Comparison of ENCODE assay signal across 8 cellular contexts in genomic region chr5:16550316-16550952, GRCh38.
A peak's percentile ranks its signal among the peaks of the same experiment; 100 is the strongest.
DNase-seq lines count a peak whose midpoint lies in the region; ATAC-seq and TF ChIP-seq lines count a peak whose summit lies in the region.

No MANE protein-coding gene starts in this region.

- H3K27ac ChIP-seq in CD4-positive, alpha-beta memory T cell (ENCODE audit: low read depth, low read length): no peak overlapping the region
- H3K27ac ChIP-seq in thoracic aorta: no peak overlapping the region

- H3K4me3 Mint-ChIP-seq in CD4-positive, alpha-beta memory T cell: no peak overlapping the region

- no peaks in the 10 kb centered on the region for H3K36me3 ChIP-seq in CD4-positive, alpha-beta memory T cell (ENCODE audit: insufficient read depth, low read length)
- no peaks in the 10 kb centered on the region for H3K36me3 ChIP-seq in thoracic aorta

- H3K27me3 ChIP-seq in CD4-positive, alpha-beta memory T cell (ENCODE audit: insufficient read depth, low read length): no peaks in the 10 kb centered on the region
- H3K27me3 ChIP-seq in thoracic aorta (replicated peaks; ENCODE audit: insufficient read depth): no peaks in the 10 kb centered on the region

- no peak overlapping the region for H3K27ac Mint-ChIP-seq in CD4-positive, alpha-beta memory T cell

- peak in 4 of 5 donors; percentile 13 to 17 (median 14) for DNase-seq in CD4-positive, alpha-beta memory T cell
- DNase-seq in NCI-H446 treated with DMSO at 0.1 percent for 48 hours (lab: John Stamatoyannopoulos, UW): peak; percentile 50
- peak; percentile 49 to 57 for DNase-seq in activated T-cell treated with anti-CD3 and anti-CD28 coated beads, Interleukin-2, amount 50 U/mL, for 48 hours
- DNase-seq in iris pigment epithelial cell (ENCODE audit: low read depth): peak; percentile 69
- DNase-seq in thoracic aorta (ENCODE audit: low spot score): no peak
- no peak for DNase-seq in midbrain (lab: John Stamatoyannopoulos, UW)

- TF ChIP-seq CTCF in thoracic aorta (IDR thresholded peaks at IDR 0.05): peak; percentile 30

- intact Hi-C loops in CD4-positive, alpha-beta memory T cell (cut with micrococcal nuclease): loop anchor here (5.0 kb wide), 1 partner anchor 58 kb away; no protein-coding TSS in a partner anchor

- ATAC-seq in GM18858 (IDR thresholded peaks at IDR 0.05; ENCODE audit: unreplicated experiment): peak; percentile 52
- peak; percentile 71 for ATAC-seq in HG02973 (IDR thresholded peaks at IDR 0.05; ENCODE audit: unreplicated experiment)
- ATAC-seq in thoracic aorta (ENCODE audit: insufficient number of reproducible peaks, low FRiP score, low read depth): no peak

- peaks cover 0 to 2% (median 0%) of the 10 kb centered on the region in 8 donors for H3K9me3 Mint-ChIP-seq in CD4-positive, alpha-beta memory T cell

- CTCF ChIA-PET in CD4-positive, alpha-beta memory T cell (lab: Charles Lee; ENCODE audit: partially characterized antibody): interaction anchor here (0.7 to 2.2 kb wide), 5 partner anchors 12 to 116 kb away, joined by 3 to 7 read pairs (median 4); no protein-coding TSS in a partner anchor

- peaks cover 6 to 70% (median 22%) of the 10 kb centered on the region in 4 donors for H3K4me1 Mint-ChIP-seq in CD4-positive, alpha-beta memory T cell

- H3K36me3 Mint-ChIP-seq in CD4-positive, alpha-beta memory T cell: peaks cover 2 to 10% of the 10 kb centered on the region in 2 donors

- no peaks in the 10 kb centered on the region for H3K4me1 ChIP-seq in CD4-positive, alpha-beta memory T cell (ENCODE audit: insufficient read depth, low read length)
- H3K4me1 ChIP-seq in thoracic aorta (ENCODE audit: control insufficient read depth in 1 of 2, low read depth in 2 of 2): peaks cover 5 to 10% of the 10 kb centered on the region in 2 donors

- POLR2A ChIA-PET in CD4-positive, alpha-beta memory T cell (lab: Charles Lee; ENCODE audit: partially characterized antibody): no interaction called here

- H3K4me3 ChIP-seq in CD4-positive, alpha-beta memory T cell (ENCODE audit: low read length in 2 of 2): no peak overlapping the region
- no peak overlapping the region for H3K4me3 ChIP-seq in thoracic aorta

- H3K9me3 ChIP-seq in CD4-positive, alpha-beta memory T cell (ENCODE audit: control insufficient read depth in 1 of 2, low read length in 2 of 2): no peaks in the 10 kb centered on the region
- H3K9me3 ChIP-seq in thoracic aorta: no peaks in the 10 kb centered on the region

- no peaks in the 10 kb centered on the region for H3K27me3 Mint-ChIP-seq in CD4-positive, alpha-beta memory T cell

Comparison
In these comparisons a context has a peak if more than half of its experiments do, and no peak if none do; other contexts are left out.
1. DNase-seq: peak in CD4-positive, alpha-beta memory T cell (4 of 5), NCI-H446 treated with DMSO at 0.1 percent for 48 hours (single experiment), activated T-cell treated with anti-CD3 and anti-CD28 coated beads, Interleukin-2, amount 50 U/mL, for 48 hours (2 of 2) and iris pigment epithelial cell (single experiment); none in thoracic aorta (single experiment) and midbrain (single experiment).